In genomic region chr5:80406980-80407734, GRCh38 we compare ENCODE assay signal across 1 cellular context.
TF ChIP-seq lines count a peak whose summit lies in the region.

No MANE protein-coding gene starts in this region.

TF ChIP-seq in HEK293, 187 proteins besides CTCF, POLR2A, EP300 and RAD21 (continued from another document):
- TF ChIP-seq, protein P1, sequence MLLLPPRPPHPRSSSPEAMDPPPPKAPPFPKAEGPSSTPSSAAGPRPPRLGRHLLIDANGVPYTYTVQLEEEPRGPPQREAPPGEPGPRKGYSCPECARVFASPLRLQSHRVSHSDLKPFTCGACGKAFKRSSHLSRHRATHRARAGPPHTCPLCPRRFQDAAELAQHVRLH (tag by site-specific recombination; IDR thresholded peaks at IDR 0.05): 0 out of 2 replicates have a peak, but pooled peaks have one; percentile 15
- TF ChIP-seq ZNF121 (tag by site-specific recombination; IDR thresholded peaks at IDR 0.05) (peak; percentile 97), ZNF623 (tag by site-specific recombination; IDR thresholded peaks at IDR 0.05) (no peak), ZNF184 (tag by site-specific recombination; IDR thresholded peaks at IDR 0.05) (peak; percentile 21; the same call in 1 of the 2 replicates)
TF ChIP-seq in HEK293: peak in this region for 12.
